In genomic region chr18:57353137-57353939, GRCh38 we compare ENCODE assay signal across 1 cellular context.
A peak's percentile ranks its signal among the peaks of the same experiment; 100 is the strongest.
TF ChIP-seq lines count a peak whose summit lies in the region.

No MANE protein-coding gene starts in this region.

TF ChIP-seq in H1, 55 proteins besides CTCF, POLR2A, EP300 and RAD21 (continued from another document):
- TF ChIP-seq TBP (IDR thresholded peaks at IDR 0.05; ENCODE audit: low read depth, low read length) (no peak), SIN3A (conservative IDR thresholded peaks at IDR 0.05 in 1 of 2, IDR thresholded peaks at IDR 0.05 in 1 of 2; ENCODE audit: low read depth in 1 of 2, low read length in 2 of 2) (peak in 1 of 2 experiments; percentile 77; a peak in 1 of 4 replicates)
